In the genomic region with DNA sequence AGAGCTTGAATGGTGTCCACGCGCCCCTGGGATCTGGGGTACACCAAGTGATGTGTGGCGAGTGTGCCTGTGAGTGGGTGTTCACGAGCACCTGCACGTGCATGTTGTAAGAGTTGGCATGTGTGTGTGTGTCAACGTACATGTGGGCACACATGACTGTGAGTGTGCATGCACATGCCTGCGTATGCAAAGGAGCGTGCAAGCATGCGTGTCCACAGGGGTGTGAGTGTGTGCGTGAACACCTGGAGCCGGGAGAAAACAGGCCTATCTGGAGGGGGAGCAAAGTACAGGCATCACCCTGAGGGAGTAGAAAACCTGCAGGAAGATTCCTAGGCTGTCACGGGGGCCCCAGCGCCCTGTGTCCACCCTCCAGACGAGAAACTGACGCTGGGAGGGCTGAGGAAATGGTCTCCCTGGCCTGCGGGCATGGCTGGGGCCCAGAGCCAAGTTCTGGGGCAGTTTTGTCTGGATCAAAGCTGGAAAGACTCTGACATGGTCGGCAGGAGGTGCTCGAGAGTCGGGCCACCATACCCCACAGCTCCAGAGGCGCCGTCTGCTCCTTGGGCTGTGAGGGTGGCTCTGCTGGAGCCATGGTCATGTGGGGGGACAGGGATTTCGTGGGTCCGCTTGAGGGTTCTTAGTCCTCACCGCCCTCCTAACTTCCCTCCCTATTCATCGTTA, we compare ENCODE assay signal across 20 cellular contexts. TPM values are rescaled to one million over a fixed set of nuclear protein-coding genes. Genes with fewer than 3 reads are reported as not detected.
A peak's percentile ranks its signal among the peaks of the same experiment; 100 is the strongest.
DNase-seq lines count a peak whose midpoint lies in the region; ATAC-seq and TF ChIP-seq lines count a peak whose summit lies in the region.
"Had no signal": no experiment of that assay in that cellular context is flagged by ENCODE, and none has a peak within 500 bp of the region (broad histone marks: within the 10 kb centered on the region; RNA-seq: fewer than 3 reads in every experiment).

No MANE protein-coding gene starts in this region.

- no CpG with 5 or more reads among the region's 25 CpGs for WGBS in neuronal stem cell (ENCODE audit: extremely low coverage in 2 of 2, insufficient read length in 2 of 2, insufficient replicate concordance in 1 of 2), 2 donors

- no peaks in the 10 kb centered on the region for H3K4me1 Mint-ChIP-seq in activated naive CD8-positive, alpha-beta T cell treated with anti-CD3 and anti-CD28 coated beads for 36 hours
- no peaks in the 10 kb centered on the region for H3K4me1 Mint-ChIP-seq in immature natural killer cell

- no peaks in the 10 kb centered on the region for H3K79me2 ChIP-seq in KMS-11 (ENCODE audit: insufficient read depth, low read depth)

- H2BK120ac ChIP-seq in neuronal stem cell (ENCODE audit: low read depth, low read length) = no peak overlapping the region

- H3K27ac ChIP-seq in KMS-11 (no peak overlapping the region), neuronal stem cell (replicated peaks; ENCODE audit: low read length) (no peak overlapping the region)
- H3K27ac ChIP-seq: adrenal gland, gastroesophageal sphincter, testis had no signal

- H4K8ac ChIP-seq in neuronal stem cell (ENCODE audit: low read depth, low read length) = no peak overlapping the region

- H3K27me3 ChIP-seq in KMS-11 (ENCODE audit: insufficient read depth, low read depth) (peaks cover 64% of the 10 kb centered on the region), neuronal stem cell (ENCODE audit: control insufficient read depth in 3 of 3, insufficient read depth in 3 of 3, low read depth in 1 of 3, low read length in 3 of 3) (peaks cover 0 to 5% (median 0%) of the 10 kb centered on the region in 3 experiments)
- H3K27me3 ChIP-seq: adrenal gland, gastroesophageal sphincter, testis had no signal

- peak overlapping the region; percentile 64 for H3K18ac ChIP-seq in neuronal stem cell (ENCODE audit: low read length)

- H3K9ac ChIP-seq in KMS-11 (no peak overlapping the region), neuronal stem cell (ENCODE audit: low read depth, low read length, poor library complexity) (peak overlapping the region; percentile 64)

- in situ Hi-C loops in SK-MEL-5 (cut with HindIII; ENCODE audit: low pct_unique_long_range_greater_than_20kb, low sequenced_read_pairs) = no loop called here

- no peaks in the 10 kb centered on the region for H3K4me1 ChIP-seq in KMS-11 (ENCODE audit: low read depth, poor library complexity, severe bottlenecking)
- no peaks in the 10 kb centered on the region for H3K4me1 ChIP-seq in neuronal stem cell (ENCODE audit: control insufficient read depth in 2 of 2, insufficient read depth in 1 of 2, low read depth in 1 of 2, low read length in 2 of 2)
- H3K4me1 ChIP-seq: adrenal gland, testis had no signal

- no peaks in the 10 kb centered on the region for H3K9me3 ChIP-seq in neuronal stem cell (replicated peaks in 1 of 2; ENCODE audit: control insufficient read depth in 2 of 2, insufficient read depth in 1 of 2, low read depth in 1 of 2, low read length in 2 of 2)
- H3K9me3 ChIP-seq: adrenal gland, gastroesophageal sphincter, testis had no signal

- peak overlapping the region; percentile 80 for H3K23ac ChIP-seq in neuronal stem cell (ENCODE audit: low read depth, low read length, poor library complexity)

- H3K4me3 ChIP-seq in KMS-11 (IDR thresholded peaks at IDR 0.05; ENCODE audit: insufficient read depth, low read depth, low read length) = no peak overlapping the region
- no peak overlapping the region for H3K4me3 ChIP-seq in neuronal stem cell (ENCODE audit: low read length in 2 of 2)
- H3K4me3 ChIP-seq: adrenal gland, gastroesophageal sphincter, testis had no signal

- ATAC-seq in omental fat pad (ENCODE audit: low FRiP score) = no peak
- ATAC-seq: gastroesophageal sphincter had no signal

- no peak overlapping the region for H2BK12ac ChIP-seq in neuronal stem cell (ENCODE audit: low read length)

- H3K9me3 Mint-ChIP-seq in activated naive CD8-positive, alpha-beta T cell treated with anti-CD3 and anti-CD28 coated beads for 36 hours = no peaks in the 10 kb centered on the region
- H3K9me3 Mint-ChIP-seq in immature natural killer cell = no peaks in the 10 kb centered on the region
- H3K9me3 Mint-ChIP-seq: nephron had no signal

- H3K36me3 ChIP-seq in KMS-11 (ENCODE audit: insufficient read depth) (no peaks in the 10 kb centered on the region), neuronal stem cell (replicated peaks in 1 of 2; ENCODE audit: control insufficient read depth in 2 of 2, insufficient read depth in 2 of 2, low read length in 2 of 2) (no peaks in the 10 kb centered on the region)
- H3K36me3 ChIP-seq: adrenal gland, gastroesophageal sphincter had no signal

- no peak overlapping the region for H2BK5ac ChIP-seq in neuronal stem cell (ENCODE audit: low read length)

- H4K91ac ChIP-seq in neuronal stem cell (ENCODE audit: low read depth, low read length, poor library complexity) = peak overlapping the region; percentile 5

- H3K4me2 ChIP-seq in KMS-11 = no peak overlapping the region
- no peak overlapping the region for H3K4me2 ChIP-seq in neuronal stem cell (ENCODE audit: insufficient read depth, low read length, poor library complexity, severe bottlenecking)

- DNase-seq in NCI-H82 (lab: John Stamatoyannopoulos, UW) (peak; percentile 46), NCI-H82 treated with DMSO at 0.1 percent for 48 hours (lab: John Stamatoyannopoulos, UW; ENCODE audit: unreplicated experiment) (no peak), SK-MEL-5 (ENCODE audit: low read depth, low spot score) (peak; percentile 60), neuronal stem cell (ENCODE audit: low spot score) (no peak), omental fat pad (ENCODE audit: low spot score) (no peak), immature natural killer cell (no peak)
- no peak for DNase-seq in activated naive CD8-positive, alpha-beta T cell treated with anti-CD3 and anti-CD28 coated beads for 36 hours
- DNase-seq: ACHN; activated T-cell treated with anti-CD3 and anti-CD28 coated beads, Interleukin-2, amount 50 U/mL, for 48 hours; adrenal gland; cerebellar nuclear complex; NCI-H1105 treated with DMSO at 0.1 percent for 48 hours; NCI-H345; SHP77 treated with DMSO at 0.1 percent for 48 hours; stimulated activated CD4-positive, alpha-beta T cell treated with anti-CD3 and anti-CD28 coated beads, Interleukin-2, amount 100 ng/mL, for 24 hours; T1000; testis had no signal

- no peak overlapping the region for H3K27ac Mint-ChIP-seq in activated naive CD8-positive, alpha-beta T cell treated with anti-CD3 and anti-CD28 coated beads for 36 hours
- H3K27ac Mint-ChIP-seq in immature natural killer cell = no peak overlapping the region
- H3K27ac Mint-ChIP-seq: nephron had no signal

- TF ChIP-seq CTCF in KMS-11 (conservative IDR thresholded peaks at IDR 0.05; ENCODE audit: low read depth, low read length) (peak; percentile 28), omental fat pad (IDR thresholded peaks at IDR 0.05) (no peak)

- H3K36me3 Mint-ChIP-seq in activated naive CD8-positive, alpha-beta T cell treated with anti-CD3 and anti-CD28 coated beads for 36 hours = no peaks in the 10 kb centered on the region
- no peaks in the 10 kb centered on the region for H3K36me3 Mint-ChIP-seq in immature natural killer cell

- no peak overlapping the region for H2AK5ac ChIP-seq in neuronal stem cell (ENCODE audit: low read depth, low read length)

- no peaks in the 10 kb centered on the region for H4K20me1 ChIP-seq in KMS-11 (ENCODE audit: insufficient read depth)

- no peak overlapping the region for H3K4me3 Mint-ChIP-seq in activated naive CD8-positive, alpha-beta T cell treated with anti-CD3 and anti-CD28 coated beads for 36 hours
- H3K4me3 Mint-ChIP-seq in immature natural killer cell = no peak overlapping the region
- H3K4me3 Mint-ChIP-seq: nephron had no signal

- H3K79me1 ChIP-seq in neuronal stem cell (ENCODE audit: low read depth, low read length) = peaks cover 9% of the 10 kb centered on the region

- H2AFZ ChIP-seq in KMS-11 (ENCODE audit: low read depth) = no peak overlapping the region
- H2AFZ ChIP-seq in neuronal stem cell (ENCODE audit: low read length) = no peak overlapping the region

- H3K4ac ChIP-seq in neuronal stem cell (ENCODE audit: low read length) = no peak overlapping the region

- peak overlapping the region; percentile 75 for H2BK15ac ChIP-seq in neuronal stem cell (ENCODE audit: low read length)

- no peak overlapping the region for H3K14ac ChIP-seq in neuronal stem cell (ENCODE audit: low read length)

- peaks cover 17% of the 10 kb centered on the region for H3K27me3 Mint-ChIP-seq in activated naive CD8-positive, alpha-beta T cell treated with anti-CD3 and anti-CD28 coated beads for 36 hours
- H3K27me3 Mint-ChIP-seq in immature natural killer cell (ENCODE audit: low read depth in 3 of 3) = peaks cover 0 to 3% (median 2%) of the 10 kb centered on the region in 3 donors

RNA-seq across cellular contexts. Expression of a gene that starts 31.8 kb away (rescaled TPM):
- total RNA-seq in SK-MEL-5 (2014; rRNA removed; shearing (Covaris generic)) = 4.8 and 5.1 TPM in 2 replicates
- polyA plus RNA-seq in SK-MEL-5 (2015; cell fraction: cytosol; rRNA removed) = 10.9 and 12.3 TPM in 2 replicates
- 1.5 and 2.5 TPM in 2 replicates for polyA plus RNA-seq in SK-MEL-5 (2015; cell fraction: nucleus; rRNA removed)
- 4.1 TPM for polyA plus RNA-seq in neuronal stem cell (2013, experiment 1 of 2)
- 4.1 TPM for polyA plus RNA-seq in neuronal stem cell (2013, experiment 2 of 2)
- 10 to 100 TPM in 2 of 4 donors, 1 to 10 TPM in 2; 4.2 to 12.4 (median 8.9) TPM for total RNA-seq in omental fat pad
- total RNA-seq in activated naive CD8-positive, alpha-beta T cell treated with anti-CD3 and anti-CD28 coated beads for 36 hours = under 1 TPM; 0.20 to 0.21 TPM
- not detected for polyA plus RNA-seq in immature natural killer cell

RNA-seq across cellular contexts. Expression of a gene that starts 55.6 kb away (rescaled TPM):
- total RNA-seq in SK-MEL-5 (2014; rRNA removed; shearing (Covaris generic)) = 0.29 and 0.40 TPM in 2 replicates
- 0.19 and 0.49 TPM in 2 replicates for polyA plus RNA-seq in SK-MEL-5 (2015; cell fraction: cytosol; rRNA removed)
- not detected in 2 replicates for polyA plus RNA-seq in SK-MEL-5 (2015; cell fraction: nucleus; rRNA removed)
- polyA plus RNA-seq in neuronal stem cell (2013, experiment 1 of 2) = 26.3 TPM
- 25.0 TPM for polyA plus RNA-seq in neuronal stem cell (2013, experiment 2 of 2)
- 1 to 10 TPM; 3.6 to 7.3 (median 4.0) TPM for total RNA-seq in omental fat pad
- total RNA-seq in activated naive CD8-positive, alpha-beta T cell treated with anti-CD3 and anti-CD28 coated beads for 36 hours = under 1 TPM; 0.66 to 0.76 TPM
- under 1 TPM in 1 of 3 donors, not detected in 2; 0.18 TPM for polyA plus RNA-seq in immature natural killer cell

Comparison
In these comparisons a context has a peak if more than half of its experiments do, and no peak if none do; other contexts are left out.
1. DNase-seq: peak in NCI-H82 (single experiment) and SK-MEL-5 (single experiment); none in NCI-H82 treated with DMSO at 0.1 percent for 48 hours (single experiment), neuronal stem cell (single experiment), omental fat pad (single experiment), activated naive CD8-positive, alpha-beta T cell treated with anti-CD3 and anti-CD28 coated beads for 36 hours (single experiment) and immature natural killer cell (0 of 3).